In the genomic region with DNA sequence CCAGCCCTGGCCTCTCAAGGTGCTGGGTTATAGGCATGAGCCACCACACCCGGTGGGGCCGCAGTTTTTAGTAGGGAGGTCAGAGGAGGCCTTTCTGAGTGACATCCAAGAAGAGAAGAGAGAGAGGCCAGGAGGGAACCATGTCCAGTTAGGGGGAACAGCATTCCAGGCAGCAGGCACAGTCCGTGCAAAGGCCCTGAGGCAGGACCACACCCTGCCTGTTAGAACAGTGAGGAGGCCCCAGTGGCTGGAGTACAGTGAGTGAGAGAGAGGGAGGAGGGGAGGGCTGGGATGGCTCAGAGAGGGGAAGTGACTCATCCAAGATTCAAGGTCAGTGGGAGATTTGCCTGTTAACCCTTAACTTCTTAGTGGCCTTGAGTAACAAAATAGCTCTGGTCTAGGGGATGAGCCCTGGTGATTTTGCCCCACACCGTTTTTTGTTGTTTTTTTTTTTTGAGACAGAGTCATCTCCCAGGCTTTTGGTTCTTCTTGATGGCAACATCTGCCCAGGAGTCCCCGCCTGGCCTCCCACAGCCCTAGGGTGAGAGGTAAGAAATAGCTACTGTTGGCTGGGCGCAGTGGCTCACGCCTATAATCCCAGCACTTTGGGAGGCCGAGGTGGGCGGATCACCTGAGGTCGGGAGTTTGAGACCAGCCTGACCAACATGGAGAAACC, we compare ENCODE assay signal across 9 cellular contexts. TPM values are rescaled to one million over a fixed set of nuclear protein-coding genes. Genes with fewer than 3 reads are reported as not detected.
DNase-seq lines count a peak whose midpoint lies in the region; ATAC-seq and TF ChIP-seq lines count a peak whose summit lies in the region.
"Had no signal": no experiment of that assay in that cellular context is flagged by ENCODE, and none has a peak within 500 bp of the region (broad histone marks: within the 10 kb centered on the region; RNA-seq: fewer than 3 reads in every experiment).

No MANE protein-coding gene starts in this region.

- DNase-seq in Calu3 (peak; percentile 55), LHCN-M2 (ENCODE audit: low read depth) (peak; percentile 97), amniotic epithelial cell (ENCODE audit: low read depth) (peak; percentile 98), lung microvascular endothelial cell (ENCODE audit: low read depth in 2 of 2) (peak; percentile 56 to 82), coronary artery (ENCODE audit: low spot score) (no peak), NCI-H2196 (lab: John Stamatoyannopoulos, UW; ENCODE audit: unreplicated experiment) (no peak)
- DNase-seq in central memory CD4-positive, alpha-beta T cell: no peak

- CTCF ChIA-PET in Calu3 (lab: Charles Lee): interaction anchor here (1.3 to 2.3 kb wide), 2 partner anchors 41 to 61 kb away, joined by 3 to 10 read pairs; no protein-coding TSS in a partner anchor

- H3K36me3 Mint-ChIP-seq in Calu3 (ENCODE audit: insufficient read depth, unreplicated experiment): peaks cover 32% of the 10 kb centered on the region

- no peaks in the 10 kb centered on the region for H3K27me3 Mint-ChIP-seq in Calu3 (ENCODE audit: unreplicated experiment)

- H3K4me3 Mint-ChIP-seq in Calu3 (ENCODE audit: low read depth, unreplicated experiment): peak overlapping the region; percentile 24

- peak overlapping the region; percentile 93 for H3K27ac Mint-ChIP-seq in Calu3 (ENCODE audit: unreplicated experiment)

- no TSS peak for BruUV-seq in Calu3 (replicated peaks; lab: Mats Ljungman, UMichigan)

- intact Hi-C loops in Calu3 (cut with micrococcal nuclease; ENCODE audit: unreplicated experiment): loop anchor here (5.0 kb wide), 1 partner anchor 162 kb away; no protein-coding TSS in a partner anchor

- no peak for ATAC-seq in GM21381 (IDR thresholded peaks at IDR 0.05; ENCODE audit: unreplicated experiment)

- H3K4me3 ChIP-seq in coronary artery: no peak overlapping the region

- TF ChIP-seq CTCF in Calu3 (IDR thresholded peaks at IDR 0.05; ENCODE audit: unreplicated experiment): no peak
- no peak for TF ChIP-seq CTCF in coronary artery (IDR thresholded peaks at IDR 0.05)

- no peak overlapping the region for H3K27ac ChIP-seq in coronary artery
- H3K27ac ChIP-seq: KMS-11 had no signal

- peaks cover 12% of the 10 kb centered on the region for H3K4me1 Mint-ChIP-seq in Calu3 (ENCODE audit: low read depth, unreplicated experiment)

- H3K9me3 Mint-ChIP-seq in Calu3 (ENCODE audit: low read depth, unreplicated experiment): no peaks in the 10 kb centered on the region

RNA-seq across cellular contexts. Expression of gene PLIN3, which starts 2.7 kb away (rescaled TPM):
- total RNA-seq in Calu3 (2022) (38.6 and 43.7 TPM in 2 replicates), LHCN-M2 (2014; rRNA removed) (333 and 379 TPM in 2 replicates), lung microvascular endothelial cell (44.0 and 70.2 TPM in 2 replicates)
- 329 TPM for polyA plus RNA-seq in LHCN-M2 (2012)

RNA-seq across cellular contexts. Expression of gene ARRDC5, which starts 32.5 kb away (rescaled TPM):
- not detected in 2 replicates for total RNA-seq in Calu3 (2022)
- total RNA-seq in LHCN-M2 (2014; rRNA removed): not detected in 2 replicates
- polyA plus RNA-seq in LHCN-M2 (2012): not detected
- total RNA-seq in lung microvascular endothelial cell: under 0.01 TPM in 1 of 2 replicates, not detected in the other

RNA-seq across cellular contexts. Expression of gene TICAM1, which starts 38.7 kb away (rescaled TPM):
- 13.5 and 15.8 TPM in 2 replicates for total RNA-seq in Calu3 (2022)
- total RNA-seq in LHCN-M2 (2014; rRNA removed): 2.9 and 3.5 TPM in 2 replicates
- polyA plus RNA-seq in LHCN-M2 (2012): 12.7 TPM
- total RNA-seq in lung microvascular endothelial cell: 2.0 and 2.8 TPM in 2 replicates

RNA-seq across cellular contexts. Expression of gene UHRF1, which starts 39.1 kb away (rescaled TPM):
- 41.0 and 45.2 TPM in 2 replicates for total RNA-seq in Calu3 (2022)
- 122 and 132 TPM in 2 replicates for total RNA-seq in LHCN-M2 (2014; rRNA removed)
- 53.5 TPM for polyA plus RNA-seq in LHCN-M2 (2012)
- total RNA-seq in lung microvascular endothelial cell: 6.9 and 16.6 TPM in 2 replicates

Comparison
In these comparisons a context has a peak if more than half of its experiments do, and no peak if none do; other contexts are left out.
1. DNase-seq: peak in Calu3 (single experiment), LHCN-M2 (single experiment), amniotic epithelial cell (single experiment) and lung microvascular endothelial cell (2 of 2); none in coronary artery (single experiment), central memory CD4-positive, alpha-beta T cell (single experiment) and NCI-H2196 (single experiment).